Comparison of ENCODE assay signal across 8 cellular contexts in genomic region chr5:69167488-69167845, GRCh38. TPM values are rescaled to one million over a fixed set of nuclear protein-coding genes. Genes with fewer than 3 reads are reported as not detected.
DNase-seq lines count a peak whose midpoint lies in the region; ATAC-seq and TF ChIP-seq lines count a peak whose summit lies in the region.

No MANE protein-coding gene starts in this region.

- peak overlapping the region; percentile 92 for H2AK9ac ChIP-seq in IMR-90 (replicated peaks; ENCODE audit: low read depth, low read length, poor library complexity)

- peak overlapping the region; percentile 74 for H3K56ac ChIP-seq in IMR-90 (ENCODE audit: extremely low read depth, insufficient read depth, low read length)

- peak overlapping the region; percentile 48; the same call in 1 of the 2 replicates for H3K14ac ChIP-seq in IMR-90 (replicated peaks; ENCODE audit: low read depth, low read length)

- ATAC-seq in IMR-90 (ENCODE audit: low read depth) (peak; percentile 12; the same call in 1 of the 2 replicates), mucosa of descending colon (no peak), GM21717 (IDR thresholded peaks at IDR 0.05; ENCODE audit: unreplicated experiment) (no peak), GM21576 (IDR thresholded peaks at IDR 0.05; ENCODE audit: unreplicated experiment) (no peak)
- no peak for ATAC-seq in central memory CD8-positive, alpha-beta T cell (replicated peaks; ENCODE audit: extremely low read depth, poor library complexity, severe bottlenecking)

- peak overlapping the region; percentile 63 for H3K27ac ChIP-seq in CD4-positive, alpha-beta memory T cell (ENCODE audit: low read depth, low read length)
- peak overlapping the region; percentile 30; the same call in 1 of the 2 replicates for H3K27ac ChIP-seq in IMR-90 (ENCODE audit: insufficient read depth, low read length)

- no peaks in the 10 kb centered on the region for H3K27me3 ChIP-seq in CD4-positive, alpha-beta memory T cell (ENCODE audit: insufficient read depth, low read length)
- no peaks in the 10 kb centered on the region for H3K27me3 ChIP-seq in IMR-90 (ENCODE audit: control insufficient read depth, insufficient read depth, low read length)

- peak overlapping the region; percentile 90 to 96 (median 94) for H3K4me3 Mint-ChIP-seq in CD4-positive, alpha-beta memory T cell
- H3K4me3 Mint-ChIP-seq in central memory CD8-positive, alpha-beta T cell, result peak overlapping the region; percentile 89

- no peaks in the 10 kb centered on the region for H3K9me3 ChIP-seq in CD4-positive, alpha-beta memory T cell (ENCODE audit: control insufficient read depth in 1 of 2, low read length in 2 of 2)
- H3K9me3 ChIP-seq in IMR-90 (ENCODE audit: control insufficient read depth, insufficient read depth, low read length) (no peaks in the 10 kb centered on the region), mucosa of descending colon (no peaks in the 10 kb centered on the region)

- H3K4me3 ChIP-seq in CD4-positive, alpha-beta memory T cell (ENCODE audit: low read length in 2 of 2), result peak overlapping the region; percentile 47 to 90
- H3K4me3 ChIP-seq in IMR-90 (ENCODE audit: insufficient read depth, low read depth, low read length) (peak overlapping the region; percentile 56), mucosa of descending colon (peak overlapping the region; percentile 37)

- WGBS in IMR-90 (ENCODE audit: extremely low coverage in 2 of 2, insufficient read length in 1 of 2), 2 experiments, result 3% methylated on average over 7 of the region's 11 CpGs; no CpG with 5 or more reads in 1 of the 2 experiments

- no peaks in the 10 kb centered on the region for H3K27me3 Mint-ChIP-seq in CD4-positive, alpha-beta memory T cell
- H3K27me3 Mint-ChIP-seq in central memory CD8-positive, alpha-beta T cell, result no peaks in the 10 kb centered on the region

- H2AFZ ChIP-seq in IMR-90 (replicated peaks; ENCODE audit: low read length, poor library complexity), result peak overlapping the region; percentile 95

- POLR2A ChIA-PET in CD4-positive, alpha-beta memory T cell (lab: Charles Lee; ENCODE audit: partially characterized antibody), result interaction anchor here (2.0 to 2.8 kb wide), 3 partner anchors 22 to 73 kb away, joined by 8 to 19 read pairs (median 10); partner anchors contain the start of genes CDK7, CENPH and SLC30A5
- POLR2A ChIA-PET in IMR-90 (lab: Charles Lee; ENCODE audit: unreplicated experiment), result no interaction called here

- peak overlapping the region; percentile 33 to 57; a peak in 3 of 4 replicates for H4K8ac ChIP-seq in IMR-90 (ENCODE audit: low read depth in 2 of 2, low read length in 2 of 2)

- no peak overlapping the region for H4K5ac ChIP-seq in IMR-90 (ENCODE audit: low read depth, low read length)

- H2BK15ac ChIP-seq in IMR-90 (ENCODE audit: low read depth, low read length), result no peak overlapping the region

- H3K79me1 ChIP-seq in IMR-90 (ENCODE audit: low read depth in 1 of 2, low read length in 2 of 2), result peaks cover 21 to 37% of the 10 kb centered on the region in 2 experiments

- H3K27ac Mint-ChIP-seq in CD4-positive, alpha-beta memory T cell, result peak overlapping the region; percentile 88 to 97 (median 94)
- H3K27ac Mint-ChIP-seq in central memory CD8-positive, alpha-beta T cell (ENCODE audit: low read depth), result peak overlapping the region; percentile 77

- TF ChIP-seq CTCF in IMR-90 (conservative IDR thresholded peaks at IDR 0.05; ENCODE audit: low read depth, low read length) (no peak), mucosa of descending colon (IDR thresholded peaks at IDR 0.05) (no peak)

- H3K9ac ChIP-seq in IMR-90 (ENCODE audit: low read depth, low read length), result peak overlapping the region; percentile 26

- peak overlapping the region; percentile 96 for H3K4me2 ChIP-seq in IMR-90 (ENCODE audit: low read depth, low read length)

- in situ Hi-C loops in IMR-90 (cut with MboI; ENCODE audit: low sequenced_read_pairs), result no loop called here

- H3K4me1 ChIP-seq in CD4-positive, alpha-beta memory T cell (ENCODE audit: insufficient read depth, low read length), result peaks cover 20% of the 10 kb centered on the region
- H3K4me1 ChIP-seq in IMR-90 (ENCODE audit: control insufficient read depth, insufficient read depth, low read length) (peaks cover 2% of the 10 kb centered on the region; the same call in 1 of the 2 replicates), mucosa of descending colon (ENCODE audit: low read depth) (peaks cover 16% of the 10 kb centered on the region)

- dilution Hi-C loops in IMR-90 (cut with HindIII; ENCODE audit: low sequenced_read_pairs, unreplicated experiment), result no loop called here

- intact Hi-C loops in CD4-positive, alpha-beta memory T cell (cut with micrococcal nuclease), result loop anchor here (1.0 kb wide), 5 partner anchors 22 to 202 kb away; partner anchors contain the start of genes AK6, CCDC125, CDK7 and CENPH
- intact Hi-C loops in IMR-90 (cut with micrococcal nuclease), result no loop called here
- intact Hi-C loops in mucosa of descending colon (cut with DNase I, micrococcal nuclease), result no loop called here

- H3K36me3 Mint-ChIP-seq in CD4-positive, alpha-beta memory T cell, result no peaks in the 10 kb centered on the region
- peaks cover 6% of the 10 kb centered on the region for H3K36me3 Mint-ChIP-seq in central memory CD8-positive, alpha-beta T cell (ENCODE audit: insufficient read depth)

- H4K91ac ChIP-seq in IMR-90 (ENCODE audit: insufficient read depth, low read depth, low read length), result peak overlapping the region; percentile 86

- CTCF ChIA-PET in CD4-positive, alpha-beta memory T cell (lab: Charles Lee; ENCODE audit: partially characterized antibody), result interaction anchor here (1.2 kb wide), 1 partner anchor 167 kb away, joined by 4 read pairs; no protein-coding TSS in a partner anchor
- CTCF ChIA-PET in IMR-90 (lab: Yijun Ruan, JAX), result no interaction called here

- H3K4me1 Mint-ChIP-seq in CD4-positive, alpha-beta memory T cell, result peaks cover 11 to 29% (median 20%) of the 10 kb centered on the region in 4 donors
- peaks cover 20% of the 10 kb centered on the region for H3K4me1 Mint-ChIP-seq in central memory CD8-positive, alpha-beta T cell

- no peak for DNase-seq in CD4-positive, alpha-beta memory T cell
- DNase-seq in IMR-90, result no peak
- DNase-seq in central memory CD8-positive, alpha-beta T cell (ENCODE audit: low spot score in 2 of 2), result no peak
- DNase-seq in mucosa of descending colon, result no peak
- no peak for DNase-seq in activated CD4-positive, CD25-positive, alpha-beta regulatory T cell (lab: John Stamatoyannopoulos, UW)
- DNase-seq in NCI-H345 (lab: John Stamatoyannopoulos, UW), result no peak

- 0 out of 2 replicates have a peak, but pooled peaks have one; percentile 1 for TF ChIP-seq POLR2A in IMR-90 (IDR thresholded peaks at IDR 0.05; ENCODE audit: low read depth, low read length)

- no peaks in the 10 kb centered on the region for H3K9me3 Mint-ChIP-seq in CD4-positive, alpha-beta memory T cell
- H3K9me3 Mint-ChIP-seq in central memory CD8-positive, alpha-beta T cell, result no peaks in the 10 kb centered on the region

- H3K4ac ChIP-seq in IMR-90 (ENCODE audit: low read depth, low read length), result peak overlapping the region; percentile 76

- no peaks in the 10 kb centered on the region for H3K9me1 ChIP-seq in IMR-90 (ENCODE audit: insufficient read depth, low read length)

- H2BK120ac ChIP-seq in IMR-90 (ENCODE audit: low read depth, low read length), result no peak overlapping the region

- H3K18ac ChIP-seq in IMR-90 (ENCODE audit: low read depth, low read length), result no peak overlapping the region

- H3K23ac ChIP-seq in IMR-90 (ENCODE audit: low read depth, low read length), result peak overlapping the region; percentile 69; the same call in 1 of the 2 replicates

- H3K36me3 ChIP-seq in CD4-positive, alpha-beta memory T cell (ENCODE audit: insufficient read depth, low read length), result no peaks in the 10 kb centered on the region
- H3K36me3 ChIP-seq in IMR-90 (ENCODE audit: control insufficient read depth, insufficient read depth, low read length) (no peaks in the 10 kb centered on the region), mucosa of descending colon (ENCODE audit: low read depth) (no peaks in the 10 kb centered on the region)

- no peaks in the 10 kb centered on the region for H4K20me1 ChIP-seq in IMR-90 (ENCODE audit: insufficient read depth, low read length)

- no peak overlapping the region for H2BK20ac ChIP-seq in IMR-90 (ENCODE audit: low read depth, low read length)

- no TSS peak for BruUV-seq in IMR-90 (replicated peaks; lab: Mats Ljungman, UMichigan)

- TF ChIP-seq RAD21 in IMR-90 (IDR thresholded peaks at IDR 0.05; ENCODE audit: low read length), result no peak

- H2BK5ac ChIP-seq in IMR-90 (ENCODE audit: low read depth, low read length, poor library complexity, severe bottlenecking), result peak overlapping the region; percentile 53

- H2AK5ac ChIP-seq in IMR-90 (ENCODE audit: low read depth, low read length), result 0 out of 2 replicates have a peak overlapping the region, but pooled peaks have one; percentile 23

TF ChIP-seq in IMR-90, 13 proteins besides CTCF, POLR2A, EP300 and RAD21 (continues in another document):
- TF ChIP-seq SMC3 (IDR thresholded peaks at IDR 0.05; ENCODE audit: low read depth, low read length) (no peak), NFE2L2 (IDR thresholded peaks at IDR 0.05; ENCODE audit: low read depth, low read length) (no peak), CEBPB (IDR thresholded peaks at IDR 0.05; ENCODE audit: low read depth, low read length) (no peak), RFX5 (IDR thresholded peaks at IDR 0.05; ENCODE audit: low read depth, low read length) (no peak), CHD1 (IDR thresholded peaks at IDR 0.05; ENCODE audit: low read depth, low read length) (no peak), BHLHE40 (IDR thresholded peaks at IDR 0.05; ENCODE audit: low read depth, low read length) (no peak)

RNA-seq across cellular contexts. Expression of gene CCNB1, which starts 0.5 kb away (rescaled TPM):
- total RNA-seq in CD4-positive, alpha-beta memory T cell, result 1 to 10 TPM; 2.9 to 3.4 TPM
- polyA plus RNA-seq in CD4-positive, alpha-beta memory T cell, result 1 to 10 TPM; 3.6 to 5.1 TPM
- total RNA-seq in IMR-90 (2012; rRNA removed) (160 and 203 TPM in 2 replicates), mucosa of descending colon (10 to 100 TPM in 2 of 3 donors, 1 to 10 TPM in 1; 9.5 to 54.7 (median 10.7) TPM)
- polyA plus RNA-seq in IMR-90 (2012; rRNA removed), result 77.0 and 83.3 TPM in 2 replicates
- 22.8 and 47.1 TPM in 2 replicates for polyA plus RNA-seq in IMR-90 (2012; cell fraction: cytosol; rRNA removed)
- polyA plus RNA-seq in IMR-90 (2012; cell fraction: nucleus; rRNA removed; ENCODE audit: low replicate concordance), result 12.3 and 33.0 TPM in 2 replicates

RNA-seq across cellular contexts. Expression of gene CENPH, which starts 21.9 kb away (rescaled TPM):
- total RNA-seq in CD4-positive, alpha-beta memory T cell, result 1 to 10 TPM; 6.1 to 6.9 TPM
- polyA plus RNA-seq in CD4-positive, alpha-beta memory T cell, result 1 to 10 TPM; 6.3 to 8.3 TPM
- 3.8 and 10.8 TPM in 2 replicates for total RNA-seq in IMR-90 (2012; rRNA removed)
- 6.6 and 7.8 TPM in 2 replicates for polyA plus RNA-seq in IMR-90 (2012; rRNA removed)
- polyA plus RNA-seq in IMR-90 (2012; cell fraction: cytosol; rRNA removed), result 1.4 and 7.8 TPM in 2 replicates
- polyA plus RNA-seq in IMR-90 (2012; cell fraction: nucleus; rRNA removed; ENCODE audit: low replicate concordance), result 0.47 and 1.1 TPM in 2 replicates
- 1 to 10 TPM; 1.5 to 9.6 (median 1.6) TPM for total RNA-seq in mucosa of descending colon
